Comparison of ENCODE assay signal across 20 cellular contexts in the genomic region with DNA sequence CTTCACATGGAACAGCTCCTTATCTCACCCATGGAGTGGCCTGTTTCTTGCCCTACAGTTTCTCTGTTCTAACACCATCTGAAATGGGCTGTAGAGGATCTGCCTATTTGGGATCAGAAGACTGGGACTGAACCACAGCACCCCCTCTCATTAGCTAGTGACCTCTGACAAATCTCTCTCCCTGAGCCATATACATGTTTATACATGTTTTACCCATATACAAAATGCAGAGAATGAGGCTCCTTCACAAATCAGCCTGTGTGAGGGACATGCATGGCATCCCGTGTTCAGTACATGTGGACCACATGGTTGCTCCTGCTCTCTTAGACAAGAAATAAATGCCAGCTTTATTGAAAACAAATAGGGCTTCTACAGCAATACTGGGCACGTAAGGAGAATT.
DNase-seq lines count a peak whose midpoint lies in the region; ATAC-seq, FAIRE-seq and TF ChIP-seq lines count a peak whose summit lies in the region.
"Had no signal": no experiment of that assay in that cellular context is flagged by ENCODE, and none has a peak within 500 bp of the region (broad histone marks: within the 10 kb centered on the region; RNA-seq: fewer than 3 reads in every experiment).

No MANE protein-coding gene starts in this region.

- peaks cover 33% of the 10 kb centered on the region for H3K27me3 Mint-ChIP-seq in stimulated activated naive CD8-positive, alpha-beta T cell treated with anti-CD3 and anti-CD28 coated beads, Interleukin-15, amount 100 ng/mL, for 72 hours
- peaks cover 8% of the 10 kb centered on the region for H3K27me3 Mint-ChIP-seq in activated T-cell treated with anti-CD3 and anti-CD28 coated beads, Interleukin-2, amount 50 U/mL, for 72 hours (ENCODE audit: low read depth)

- H3K4me1 ChIP-seq in keratinocyte (ENCODE audit: control insufficient read depth, extremely low read depth, insufficient read depth, low read length) (peaks cover 21% of the 10 kb centered on the region), adrenal gland (replicated peaks in 1 of 2) (no peaks in the 10 kb centered on the region)
- H3K4me1 ChIP-seq: HAP-1 had no signal

- H3K9ac ChIP-seq in keratinocyte (ENCODE audit: control insufficient read depth, extremely low read depth, insufficient read depth, low read length) = no peak overlapping the region

- no peaks in the 10 kb centered on the region for H3K4me1 Mint-ChIP-seq in stimulated activated naive CD8-positive, alpha-beta T cell treated with anti-CD3 and anti-CD28 coated beads, Interleukin-15, amount 100 ng/mL, for 72 hours
- no peaks in the 10 kb centered on the region for H3K4me1 Mint-ChIP-seq in activated T-cell treated with anti-CD3 and anti-CD28 coated beads, Interleukin-2, amount 50 U/mL, for 72 hours (ENCODE audit: low read depth)
- H3K4me1 Mint-ChIP-seq: CD4-positive, alpha-beta memory T cell; GM23338 had no signal

- dilution Hi-C loops in keratinocyte (cut with MboI; ENCODE audit: extremely low pct_ligation_motif_present, low sequenced_read_pairs) = no loop called here

- no peaks in the 10 kb centered on the region for H3K9me3 Mint-ChIP-seq in stimulated activated naive CD8-positive, alpha-beta T cell treated with anti-CD3 and anti-CD28 coated beads, Interleukin-15, amount 100 ng/mL, for 72 hours
- H3K9me3 Mint-ChIP-seq in activated T-cell treated with anti-CD3 and anti-CD28 coated beads, Interleukin-2, amount 50 U/mL, for 72 hours = no peaks in the 10 kb centered on the region
- H3K9me3 Mint-ChIP-seq: HFFc6 had no signal

- DNase-seq in stimulated activated naive CD8-positive, alpha-beta T cell treated with anti-CD3 and anti-CD28 coated beads, Interleukin-15, amount 100 ng/mL, for 72 hours = no peak
- DNase-seq in stimulated activated naive CD8-positive, alpha-beta T cell treated with anti-CD3 and anti-CD28 coated beads, Interleukin-15, Interleukin-2, amounts not matched to agents 100 U/mL and 50 U/mL, for 24 hours = no peak
- DNase-seq in epithelial cell of esophagus (ENCODE audit: low read depth) = peak; percentile 52
- DNase-seq in keratinocyte (ENCODE audit: low read depth, low spot score) = no peak
- DNase-seq in adrenal gland = no peak
- no peak for DNase-seq in activated T-cell treated with anti-CD3 and anti-CD28 coated beads, Interleukin-2, amount 50 U/mL, for 72 hours
- DNase-seq: C1 segment of cervical spinal cord; Calu3; CD4-positive, alpha-beta memory T cell; COR-L47; DMS53; DMS79 treated with DMSO at 0.1 percent for 48 hours; GF-D8; HFFc6 had no signal

- H3K4me2 ChIP-seq in keratinocyte (ENCODE audit: control insufficient read depth, extremely low read depth, insufficient read depth, low read depth, low read length) = peak overlapping the region; percentile 27
- H3K4me2 ChIP-seq: GM23338 had no signal

- intact Hi-C loops in adrenal gland (cut with DNase I) = no loop called here

- no peaks in the 10 kb centered on the region for H3K9me1 ChIP-seq in keratinocyte (ENCODE audit: control insufficient read depth, extremely low read depth, insufficient read depth, low read length)

- H4K20me1 ChIP-seq in keratinocyte (ENCODE audit: control insufficient read depth, extremely low read depth, insufficient read depth, low read length) = no peaks in the 10 kb centered on the region

- H3K4me3 ChIP-seq in epithelial cell of esophagus (ENCODE audit: low read length) = no peak overlapping the region
- no peak overlapping the region for H3K4me3 ChIP-seq in keratinocyte (ENCODE audit: control insufficient read depth in 2 of 3, extremely low read depth in 1 of 3, insufficient read depth in 2 of 3, low read depth in 1 of 3, low read length in 3 of 3)
- no peak overlapping the region for H3K4me3 ChIP-seq in adrenal gland
- H3K4me3 ChIP-seq: GM23338, HAP-1 had no signal

- TF ChIP-seq POLR2A in adrenal gland (IDR thresholded peaks at IDR 0.05) = no peak

- H3K9me3 ChIP-seq in keratinocyte (ENCODE audit: control insufficient read depth, low read depth, low read length) = no peaks in the 10 kb centered on the region
- H3K9me3 ChIP-seq in adrenal gland (replicated peaks in 1 of 3) = no peaks in the 10 kb centered on the region
- H3K9me3 ChIP-seq: HAP-1 had no signal

- no peaks in the 10 kb centered on the region for H3K36me3 ChIP-seq in keratinocyte (ENCODE audit: control insufficient read depth in 2 of 2, extremely low read depth in 1 of 2, insufficient read depth in 2 of 2, low read length in 2 of 2)
- H3K36me3 ChIP-seq in adrenal gland (replicated peaks in 1 of 2) = no peaks in the 10 kb centered on the region
- H3K36me3 ChIP-seq: HAP-1 had no signal

- H3K36me3 Mint-ChIP-seq in activated T-cell treated with anti-CD3 and anti-CD28 coated beads, Interleukin-2, amount 50 U/mL, for 72 hours (ENCODE audit: insufficient read depth in 2 of 2) = no peaks in the 10 kb centered on the region
- H3K36me3 Mint-ChIP-seq: CD4-positive, alpha-beta memory T cell had no signal

- H3K27me3 ChIP-seq in keratinocyte (ENCODE audit: control insufficient read depth, extremely low read depth, insufficient read depth, low read length) (no peaks in the 10 kb centered on the region), adrenal gland (no peaks in the 10 kb centered on the region)

- no peak overlapping the region for H3K27ac Mint-ChIP-seq in stimulated activated naive CD8-positive, alpha-beta T cell treated with anti-CD3 and anti-CD28 coated beads, Interleukin-15, amount 100 ng/mL, for 72 hours
- H3K27ac Mint-ChIP-seq in activated T-cell treated with anti-CD3 and anti-CD28 coated beads, Interleukin-2, amount 50 U/mL, for 72 hours = no peak overlapping the region
- H3K27ac Mint-ChIP-seq: CD4-positive, alpha-beta memory T cell; HFFc6 had no signal

- TF ChIP-seq CTCF in epithelial cell of esophagus (IDR thresholded peaks at IDR 0.05; ENCODE audit: insufficient read depth, low read depth, low read length, missing control alignments) (no peak), keratinocyte (optimal IDR thresholded peaks at IDR 0.05 in 1 of 3, IDR thresholded peaks at IDR 0.05 in 1 of 3, conservative IDR thresholded peaks at IDR 0.05 in 1 of 3; ENCODE audit: extremely low read depth in 1 of 3, insufficient read depth in 2 of 3, low read length in 3 of 3) (no peak), adrenal gland (IDR thresholded peaks at IDR 0.05) (no peak)

- peak; percentile 18 for ATAC-seq in stimulated activated naive CD8-positive, alpha-beta T cell treated with anti-CD3 and anti-CD28 coated beads, Interleukin-15, amount 100 ng/mL, for 72 hours
- no peak for ATAC-seq in stimulated activated naive CD8-positive, alpha-beta T cell treated with anti-CD3 and anti-CD28 coated beads, Interleukin-15, Interleukin-2, amounts not matched to agents 100 U/mL and 50 U/mL, for 24 hours
- ATAC-seq in activated T-cell treated with anti-CD3 and anti-CD28 coated beads, Interleukin-2, amount 50 U/mL, for 72 hours (replicated peaks in 1 of 2) = no peak
- ATAC-seq in HG02981 (IDR thresholded peaks at IDR 0.05; ENCODE audit: unreplicated experiment) = no peak
- ATAC-seq: GM23338 had no signal

- H2AFZ ChIP-seq in keratinocyte (ENCODE audit: control insufficient read depth, low read length) = peak overlapping the region; percentile 47
- H2AFZ ChIP-seq: GM23338 had no signal

- 78 to 91% (median 84%) methylated on average over 2 of the region's 2 CpGs for WGBS in adrenal gland, 4 donors

- H3K27ac ChIP-seq in keratinocyte (ENCODE audit: control insufficient read depth, insufficient read depth, low read length) (no peak overlapping the region), adrenal gland (no peak overlapping the region)

- peak; percentile 52 for FAIRE-seq in keratinocyte (lab: Jason Lieb, UNC)
- FAIRE-seq: GM12891, GM18507, H54 had no signal

- no peaks in the 10 kb centered on the region for H3K79me2 ChIP-seq in keratinocyte (ENCODE audit: control insufficient read depth, insufficient read depth, low read length)

- no peak overlapping the region for H3K4me3 Mint-ChIP-seq in stimulated activated naive CD8-positive, alpha-beta T cell treated with anti-CD3 and anti-CD28 coated beads, Interleukin-15, amount 100 ng/mL, for 72 hours
- H3K4me3 Mint-ChIP-seq in activated T-cell treated with anti-CD3 and anti-CD28 coated beads, Interleukin-2, amount 50 U/mL, for 72 hours = no peak overlapping the region
- H3K4me3 Mint-ChIP-seq: CD4-positive, alpha-beta memory T cell; GM23338; HFFc6 had no signal
